In the genomic region with DNA sequence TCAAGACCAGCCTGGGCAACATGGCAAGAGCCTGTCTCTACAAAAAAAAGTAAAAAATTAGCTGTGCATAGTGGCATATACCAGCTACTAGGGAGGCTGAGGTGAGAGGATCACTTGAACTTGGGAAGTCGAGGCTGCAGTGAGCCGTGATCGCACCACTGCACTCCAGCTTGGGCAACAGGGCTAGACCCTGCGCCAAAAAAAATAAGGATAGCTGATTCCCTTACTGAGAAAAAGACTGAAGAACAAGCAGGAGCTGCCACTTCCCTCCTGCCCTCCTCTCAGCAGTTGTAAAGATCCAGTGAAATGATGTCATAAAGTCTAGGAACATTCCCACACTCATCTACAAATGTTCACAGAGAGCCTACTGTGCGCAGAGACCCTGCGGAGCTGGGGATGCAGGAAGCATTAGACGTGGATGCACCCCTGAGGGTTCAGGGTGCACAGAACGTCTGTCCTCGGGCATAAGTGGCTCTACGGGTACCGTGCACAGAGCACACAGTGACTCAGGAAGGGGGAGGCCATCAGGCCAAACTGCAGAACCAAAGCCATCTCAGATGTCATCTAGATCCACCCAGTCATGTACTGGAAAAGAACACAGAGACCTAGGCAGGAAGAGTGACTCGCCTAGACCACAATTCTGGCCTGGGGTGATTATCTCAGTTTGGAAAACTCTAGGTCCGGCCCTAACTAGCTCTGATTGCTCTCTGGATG, we compare ENCODE assay signal across 14 cellular contexts. TPM values are rescaled to one million over a fixed set of nuclear protein-coding genes. Genes with fewer than 3 reads are reported as not detected.
DNase-seq lines count a peak whose midpoint lies in the region; ATAC-seq and TF ChIP-seq lines count a peak whose summit lies in the region.
"Had no signal": no experiment of that assay in that cellular context is flagged by ENCODE, and none has a peak within 500 bp of the region (broad histone marks: within the 10 kb centered on the region; RNA-seq: fewer than 3 reads in every experiment).

No MANE protein-coding gene starts in this region.

- H3K9me3 Mint-ChIP-seq in activated CD4-positive, alpha-beta T cell treated with anti-CD3 and anti-CD28 coated beads for 36 hours (ENCODE audit: low read depth), result no peaks in the 10 kb centered on the region
- H3K9me3 Mint-ChIP-seq: memory B cell had no signal

- intact Hi-C loops in activated CD4-positive, alpha-beta T cell treated with anti-CD3 and anti-CD28 coated beads for 36 hours (cut with DNase I, micrococcal nuclease), result no loop called here

- no peaks in the 10 kb centered on the region for H3K27me3 ChIP-seq in skeletal muscle satellite cell (ENCODE audit: control insufficient read depth, insufficient read depth, low read length)
- no peaks in the 10 kb centered on the region for H3K27me3 ChIP-seq in MM.1S (replicated peaks; ENCODE audit: insufficient read depth, low read length)
- H3K27me3 ChIP-seq: sigmoid colon had no signal

- H3F3A ChIP-seq in MM.1S (ENCODE audit: insufficient read depth, low read length), result no peaks in the 10 kb centered on the region

- H3K4me1 ChIP-seq in skeletal muscle satellite cell (ENCODE audit: control insufficient read depth, insufficient read depth, low read length), result peaks cover 77% of the 10 kb centered on the region
- H3K4me1 ChIP-seq in MM.1S (ENCODE audit: low read length), result no peaks in the 10 kb centered on the region
- H3K4me1 ChIP-seq: sigmoid colon had no signal

- TF ChIP-seq CTCF in MM.1S (IDR thresholded peaks at IDR 0.05; ENCODE audit: low read length), result no peak

- no peaks in the 10 kb centered on the region for H3K27me3 Mint-ChIP-seq in activated CD4-positive, alpha-beta T cell treated with anti-CD3 and anti-CD28 coated beads for 36 hours
- H3K27me3 Mint-ChIP-seq: memory B cell had no signal

- no peak overlapping the region for H2AFZ ChIP-seq in MM.1S (ENCODE audit: low read length)

- H3K4me2 ChIP-seq in skeletal muscle satellite cell (ENCODE audit: low read length), result peak overlapping the region; percentile 26
- H3K4me2 ChIP-seq in MM.1S (ENCODE audit: low read depth, low read length), result no peak overlapping the region

- no peak for DNase-seq in activated CD4-positive, alpha-beta T cell treated with anti-CD3 and anti-CD28 coated beads for 36 hours
- DNase-seq in activated CD4-positive, alpha-beta T cell treated with anti-CD3 and anti-CD28 coated beads, Interleukin-2, amount 50 U/mL, for 48 hours, result no peak
- no peak for DNase-seq in MM.1S
- DNase-seq in SHP77 (lab: John Stamatoyannopoulos, UW), result no peak
- DNase-seq: GOT3, NCI-H2029, Right ventricle myocardium superior, sigmoid colon had no signal

- H3K4me1 Mint-ChIP-seq in activated CD4-positive, alpha-beta T cell treated with anti-CD3 and anti-CD28 coated beads for 36 hours, result peaks cover 25% of the 10 kb centered on the region
- H3K4me1 Mint-ChIP-seq: memory B cell had no signal

- H3K79me2 ChIP-seq in MM.1S (ENCODE audit: low read length), result no peaks in the 10 kb centered on the region

- peaks cover 86% of the 10 kb centered on the region for H3K36me3 ChIP-seq in skeletal muscle satellite cell (ENCODE audit: insufficient read depth, low read length)
- no peaks in the 10 kb centered on the region for H3K36me3 ChIP-seq in MM.1S (replicated peaks; ENCODE audit: insufficient read depth, low read length)

- H3K9me3 ChIP-seq in skeletal muscle satellite cell (replicated peaks; ENCODE audit: low read length) (no peaks in the 10 kb centered on the region), MM.1S (replicated peaks; ENCODE audit: insufficient read depth, low read length) (no peaks in the 10 kb centered on the region)
- H3K9me3 ChIP-seq: sigmoid colon had no signal

- H3K27ac ChIP-seq in MM.1S (ENCODE audit: low read length), result no peak overlapping the region
- H3K27ac ChIP-seq: 22Rv1, sigmoid colon had no signal

- no peak overlapping the region for H3K27ac Mint-ChIP-seq in activated CD4-positive, alpha-beta T cell treated with anti-CD3 and anti-CD28 coated beads for 36 hours
- H3K27ac Mint-ChIP-seq: memory B cell had no signal

- no peak overlapping the region for H3K4me3 ChIP-seq in skeletal muscle satellite cell (ENCODE audit: low read length)
- no peak overlapping the region for H3K4me3 ChIP-seq in MM.1S (ENCODE audit: low read length)
- H3K4me3 ChIP-seq: sigmoid colon had no signal

- no peaks in the 10 kb centered on the region for H4K20me1 ChIP-seq in MM.1S (ENCODE audit: insufficient read depth, low read length)

- H3K9ac ChIP-seq in skeletal muscle satellite cell (ENCODE audit: low read depth, low read length) (peak overlapping the region; percentile 62), MM.1S (ENCODE audit: low read length) (no peak overlapping the region)

- POLR2A ChIA-PET in activated CD4-positive, alpha-beta T cell treated with anti-CD3 and anti-CD28 coated beads for 36 hours (lab: Charles Lee), result no interaction called here

- H3K36me3 Mint-ChIP-seq in activated CD4-positive, alpha-beta T cell treated with anti-CD3 and anti-CD28 coated beads for 36 hours (ENCODE audit: low read depth), result peaks cover 33% of the 10 kb centered on the region

- peak; percentile 69 for ATAC-seq in activated CD4-positive, alpha-beta T cell treated with anti-CD3 and anti-CD28 coated beads for 36 hours
- peak; percentile 65 for ATAC-seq in SK-N-SH treated with all-trans-retinoic acid at 6 μM for 48 hours
- peak; percentile 22 for ATAC-seq in esophagus mucosa
- ATAC-seq in HG02884 (IDR thresholded peaks at IDR 0.05; ENCODE audit: unreplicated experiment), result no peak

- CTCF ChIA-PET in activated CD4-positive, alpha-beta T cell treated with anti-CD3 and anti-CD28 coated beads for 36 hours (lab: Charles Lee), result interaction anchor here (0.6 to 1.6 kb wide), 5 partner anchors 16 to 264 kb away, joined by 3 to 5 read pairs (median 3); no protein-coding TSS in a partner anchor

- no peak overlapping the region for H3K4me3 Mint-ChIP-seq in activated CD4-positive, alpha-beta T cell treated with anti-CD3 and anti-CD28 coated beads for 36 hours
- H3K4me3 Mint-ChIP-seq: memory B cell had no signal

- H3K9me2 ChIP-seq in MM.1S (replicated peaks; ENCODE audit: insufficient read depth, low read length), result no peaks in the 10 kb centered on the region

TF ChIP-seq in SK-N-SH treated with all-trans-retinoic acid at 6 μM for 48 hours, 23 proteins besides CTCF, POLR2A, EP300 and RAD21 (continues in another document):
- TF ChIP-seq ZNF70 (CRISPR knock-in tag; IDR thresholded peaks at IDR 0.05) (no peak), ZNF8 (CRISPR knock-in tag; IDR thresholded peaks at IDR 0.05) (no peak), ZFP30 (CRISPR knock-in tag; IDR thresholded peaks at IDR 0.05) (no peak), CSDC2 (CRISPR knock-in tag; IDR thresholded peaks at IDR 0.05) (no peak), ZNF565 (CRISPR knock-in tag; conservative IDR thresholded peaks at IDR 0.05; ENCODE audit: low read depth) (no peak), TCF4 (CRISPR knock-in tag; IDR thresholded peaks at IDR 0.05; ENCODE audit: borderline replicate concordance) (no peak), TOX (CRISPR knock-in tag; IDR thresholded peaks at IDR 0.05; ENCODE audit: borderline replicate concordance) (no peak)
- TF ChIP-seq, protein P1, sequence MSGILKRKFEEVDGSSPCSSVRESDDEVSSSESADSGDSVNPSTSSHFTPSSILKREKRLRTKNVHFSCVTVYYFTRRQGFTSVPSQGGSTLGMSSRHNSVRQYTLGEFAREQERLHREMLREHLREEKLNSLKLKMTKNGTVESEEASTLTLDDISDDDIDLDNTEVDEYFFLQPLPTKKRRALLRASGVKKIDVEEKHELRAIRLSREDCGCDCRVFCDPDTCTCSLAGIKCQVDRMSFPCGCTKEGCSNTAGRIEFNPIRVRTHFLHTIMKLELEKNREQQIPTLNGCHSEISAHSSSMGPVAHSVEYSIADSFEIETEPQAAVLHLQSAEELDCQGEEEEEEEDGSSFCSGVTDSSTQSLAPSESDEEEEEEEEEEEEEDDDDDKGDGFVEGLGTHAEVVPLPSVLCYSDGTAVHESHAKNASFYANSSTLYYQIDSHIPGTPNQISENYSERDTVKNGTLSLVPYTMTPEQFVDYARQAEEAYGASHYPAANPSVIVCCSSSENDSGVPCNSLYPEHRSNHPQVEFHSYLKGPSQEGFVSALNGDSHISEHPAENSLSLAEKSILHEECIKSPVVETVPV (CRISPR knock-in tag; IDR thresholded peaks at IDR 0.05), result no peak
- TF ChIP-seq, protein P2, sequence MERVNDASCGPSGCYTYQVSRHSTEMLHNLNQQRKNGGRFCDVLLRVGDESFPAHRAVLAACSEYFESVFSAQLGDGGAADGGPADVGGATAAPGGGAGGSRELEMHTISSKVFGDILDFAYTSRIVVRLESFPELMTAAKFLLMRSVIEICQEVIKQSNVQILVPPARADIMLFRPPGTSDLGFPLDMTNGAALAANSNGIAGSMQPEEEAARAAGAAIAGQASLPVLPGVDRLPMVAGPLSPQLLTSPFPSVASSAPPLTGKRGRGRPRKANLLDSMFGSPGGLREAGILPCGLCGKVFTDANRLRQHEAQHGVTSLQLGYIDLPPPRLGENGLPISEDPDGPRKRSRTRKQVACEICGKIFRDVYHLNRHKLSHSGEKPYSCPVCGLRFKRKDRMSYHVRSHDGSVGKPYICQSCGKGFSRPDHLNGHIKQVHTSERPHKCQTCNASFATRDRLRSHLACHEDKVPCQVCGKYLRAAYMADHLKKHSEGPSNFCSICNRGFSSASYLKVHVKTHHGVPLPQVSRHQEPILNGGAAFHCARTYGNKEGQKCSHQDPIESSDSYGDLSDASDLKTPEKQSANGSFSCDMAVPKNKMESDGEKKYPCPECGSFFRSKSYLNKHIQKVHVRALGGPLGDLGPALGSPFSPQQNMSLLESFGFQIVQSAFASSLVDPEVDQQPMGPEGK (CRISPR knock-in tag; IDR thresholded peaks at IDR 0.05; ENCODE audit: borderline replicate concordance), result no peak

RNA-seq across cellular contexts. Expression of a gene that starts 11.7 kb away (rescaled TPM):
- 10 to 100 TPM; 13.8 to 18.2 TPM for total RNA-seq in activated CD4-positive, alpha-beta T cell treated with anti-CD3 and anti-CD28 coated beads for 36 hours
- 19.9 TPM for total RNA-seq in esophagus mucosa
- 24.6 and 33.9 TPM in 2 replicates for total RNA-seq in skeletal muscle satellite cell (2012; rRNA removed)

RNA-seq across cellular contexts. Expression of a gene that starts 17.0 kb away (rescaled TPM):
- 10 to 100 TPM; 47.0 to 54.6 TPM for total RNA-seq in activated CD4-positive, alpha-beta T cell treated with anti-CD3 and anti-CD28 coated beads for 36 hours
- total RNA-seq in esophagus mucosa, result 14.1 TPM
- total RNA-seq in skeletal muscle satellite cell (2012; rRNA removed), result 14.7 and 19.2 TPM in 2 replicates

RNA-seq across cellular contexts. Expression of a gene that starts 21.3 kb away (rescaled TPM):
- 1 to 10 TPM; 4.3 to 7.4 TPM for total RNA-seq in activated CD4-positive, alpha-beta T cell treated with anti-CD3 and anti-CD28 coated beads for 36 hours
- 4.8 TPM for total RNA-seq in esophagus mucosa
- total RNA-seq in skeletal muscle satellite cell (2012; rRNA removed), result 19.5 and 20.5 TPM in 2 replicates

RNA-seq across cellular contexts. Expression of a gene that starts 51.7 kb away (rescaled TPM):
- 1 to 10 TPM; 2.4 to 3.7 TPM for total RNA-seq in activated CD4-positive, alpha-beta T cell treated with anti-CD3 and anti-CD28 coated beads for 36 hours
- 1.2 TPM for total RNA-seq in esophagus mucosa
- total RNA-seq in skeletal muscle satellite cell (2012; rRNA removed), result 0.51 and 2.6 TPM in 2 replicates

RNA-seq across cellular contexts. Expression of a gene that starts 51.9 kb away (rescaled TPM):
- 100 to 1,000 TPM; 254 to 499 TPM for total RNA-seq in activated CD4-positive, alpha-beta T cell treated with anti-CD3 and anti-CD28 coated beads for 36 hours
- 111 TPM for total RNA-seq in esophagus mucosa
- 23.2 and 26.9 TPM in 2 replicates for total RNA-seq in skeletal muscle satellite cell (2012; rRNA removed)
